ENCODE assay signal across 18 cellular contexts in the genomic region with DNA sequence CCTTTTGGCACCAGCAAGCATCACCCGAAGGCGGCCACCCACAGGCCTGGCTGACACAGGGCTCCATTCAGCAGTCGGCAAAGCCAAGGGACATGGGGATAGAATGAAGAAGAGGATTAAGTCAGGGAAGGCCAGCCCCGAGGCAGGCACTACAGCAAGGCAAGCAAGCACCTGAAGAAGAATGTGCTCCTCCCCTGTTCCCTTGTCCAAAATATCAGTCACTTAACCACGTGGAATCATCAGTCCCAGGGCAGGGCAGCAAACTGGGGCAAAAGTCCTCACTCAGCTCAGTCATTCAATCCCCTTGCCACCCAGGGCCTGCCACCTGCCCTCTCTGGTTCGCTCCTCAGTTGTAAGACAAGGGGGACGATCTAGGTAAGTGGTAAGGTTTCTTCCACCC. TPM values are rescaled to one million over a fixed set of nuclear protein-coding genes. Genes with fewer than 3 reads are reported as not detected.
"Had no signal": no experiment of that assay in that cellular context is flagged by ENCODE, and none has a peak within 500 bp of the region (broad histone marks: within the 10 kb centered on the region; RNA-seq: fewer than 3 reads in every experiment).

No MANE protein-coding gene starts in this region.

- H3K4me1 Mint-ChIP-seq: stimulated activated effector memory CD8-positive, alpha-beta T cell treated with anti-CD3 and anti-CD28 coated beads, Interleukin-12 subunit alpha, Interleukin-12 subunit beta, amount 100 ng/mL, for 72 hours had no signal

- H3K9me3 Mint-ChIP-seq: effector memory CD8-positive, alpha-beta T cell; natural killer cell treated with Interleukin-12 subunit alpha and Interleukin-12 subunit beta and Interleukin-15 and Interleukin-18, amount 100 ng/mL, for 72 hours; stimulated activated effector memory CD8-positive, alpha-beta T cell treated with anti-CD3 and anti-CD28 coated beads, Interleukin-12 subunit alpha, Interleukin-12 subunit beta, amount 100 ng/mL, for 72 hours had no signal

- H3K4me3 ChIP-seq: cardiac muscle cell, heart left ventricle, suprapubic skin, thyroid gland, upper lobe of right lung had no signal

- H3K27me3 ChIP-seq: cardiac muscle cell, neutrophil, thyroid gland, upper lobe of right lung had no signal

- H3K4me1 ChIP-seq: heart left ventricle, thyroid gland, upper lobe of right lung had no signal

- H3K4me3 Mint-ChIP-seq: effector memory CD8-positive, alpha-beta T cell; natural killer cell treated with Interleukin-12 subunit alpha and Interleukin-12 subunit beta and Interleukin-15 and Interleukin-18, amount 100 ng/mL, for 72 hours; stimulated activated effector memory CD8-positive, alpha-beta T cell treated with anti-CD3 and anti-CD28 coated beads, Interleukin-12 subunit alpha, Interleukin-12 subunit beta, amount 100 ng/mL, for 72 hours had no signal

- H3K27ac Mint-ChIP-seq: effector memory CD8-positive, alpha-beta T cell; natural killer cell treated with Interleukin-12 subunit alpha and Interleukin-12 subunit beta and Interleukin-15 and Interleukin-18, amount 100 ng/mL, for 72 hours; stimulated activated effector memory CD8-positive, alpha-beta T cell treated with anti-CD3 and anti-CD28 coated beads, Interleukin-12 subunit alpha, Interleukin-12 subunit beta, amount 100 ng/mL, for 72 hours had no signal

- DNase-seq: effector memory CD8-positive, alpha-beta T cell; erythroblast; heart left ventricle; hippocampal formation; kidney glomerular epithelial cell; midbrain; right cardiac atrium; stimulated activated CD4-positive, alpha-beta T cell treated with anti-CD3 and anti-CD28 coated beads, Interleukin-4, amount 100 ng/mL, for 1 hour; stimulated activated CD8-positive, alpha-beta memory T cell treated with anti-CD3 and anti-CD28 coated beads, Interleukin-4, amount 100 ng/mL, for 48 hours; stimulated activated naive CD8-positive, alpha-beta T cell treated with anti-CD3 and anti-CD28 coated beads, Interleukin-15, Interleukin-2, amounts not matched to agents 100 U/mL and 50 U/mL, for 24 hours; thyroid gland; upper lobe of right lung had no signal

- H3K36me3 ChIP-seq: cardiac muscle cell, heart left ventricle, neutrophil, suprapubic skin, thyroid gland, upper lobe of right lung had no signal

- H3K9me3 ChIP-seq: heart left ventricle, neutrophil, suprapubic skin, thyroid gland, upper lobe of right lung had no signal

- ATAC-seq: effector memory CD8-positive, alpha-beta T cell; heart left ventricle; natural killer cell treated with Interleukin-12 subunit alpha and Interleukin-12 subunit beta and Interleukin-15 and Interleukin-18, amount 100 ng/mL, for 72 hours; right cardiac atrium; stimulated activated effector memory CD8-positive, alpha-beta T cell treated with anti-CD3 and anti-CD28 coated beads, Interleukin-12 subunit alpha, Interleukin-12 subunit beta, amount 100 ng/mL, for 72 hours; stimulated activated naive CD8-positive, alpha-beta T cell treated with anti-CD3 and anti-CD28 coated beads, Interleukin-15, Interleukin-2, amounts not matched to agents 100 U/mL and 50 U/mL, for 24 hours; upper lobe of right lung had no signal

- H3K36me3 Mint-ChIP-seq: natural killer cell treated with Interleukin-12 subunit alpha and Interleukin-12 subunit beta and Interleukin-15 and Interleukin-18, amount 100 ng/mL, for 72 hours; stimulated activated effector memory CD8-positive, alpha-beta T cell treated with anti-CD3 and anti-CD28 coated beads, Interleukin-12 subunit alpha, Interleukin-12 subunit beta, amount 100 ng/mL, for 72 hours had no signal

- H3K27ac ChIP-seq: cardiac muscle cell, heart left ventricle, neutrophil, suprapubic skin, thyroid gland, upper lobe of right lung had no signal

RNA-seq across cellular contexts. Expression of a gene that starts 9.3 kb away (rescaled TPM):
- total RNA-seq: glomerular endothelial cell; natural killer cell treated with Interleukin-12 subunit alpha and Interleukin-12 subunit beta and Interleukin-15 and Interleukin-18, amount 100 ng/mL, for 72 hours had no signal
